In the genomic region with DNA sequence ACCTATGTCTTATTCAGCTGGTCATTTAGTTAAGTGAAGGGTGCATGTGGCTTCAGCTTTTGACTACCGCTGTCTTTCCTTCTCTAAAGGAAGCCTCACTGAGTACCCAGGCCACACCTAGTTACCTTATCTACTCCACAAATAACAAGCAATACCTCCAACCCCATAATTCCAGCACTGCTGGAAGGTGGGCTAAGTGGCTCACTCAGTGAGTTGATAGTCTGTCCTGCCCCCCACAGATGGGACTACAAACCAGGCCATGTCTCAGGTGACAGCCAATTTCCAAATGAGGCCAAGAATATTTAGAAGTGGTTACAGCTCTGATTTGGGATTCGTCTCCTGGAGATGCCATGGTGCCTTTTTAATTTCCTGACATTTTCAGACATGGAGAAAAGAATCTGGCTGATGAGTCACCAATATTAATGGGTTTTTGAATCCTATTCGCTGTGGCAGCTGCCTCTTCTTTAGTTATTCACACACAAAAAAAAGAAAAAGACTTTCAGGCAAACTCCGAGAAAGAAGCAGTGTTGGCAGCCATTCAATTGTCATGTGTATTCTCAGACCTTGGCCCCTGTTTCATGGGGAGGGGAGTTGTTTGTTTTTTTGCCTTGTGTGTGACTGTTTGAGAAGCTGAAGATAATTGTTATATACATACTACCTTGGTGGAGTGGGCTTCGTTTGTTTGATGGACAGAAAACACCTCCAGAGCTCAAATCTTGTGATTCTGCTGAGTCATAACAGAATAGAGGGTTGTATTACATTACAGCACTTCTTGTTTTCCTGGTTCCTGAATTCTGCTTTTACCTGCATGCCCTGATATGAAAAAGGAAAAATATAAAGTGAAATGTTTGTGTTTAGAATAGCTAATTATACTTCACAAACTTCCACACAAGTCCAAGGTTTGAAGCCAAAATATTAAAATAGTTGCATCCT, we compare ENCODE assay signal across 10 cellular contexts.
DNase-seq lines count a peak whose midpoint lies in the region; TF ChIP-seq lines count a peak whose summit lies in the region.
"Had no signal": no experiment of that assay in that cellular context is flagged by ENCODE, and none has a peak within 500 bp of the region (broad histone marks: within the 10 kb centered on the region; RNA-seq: fewer than 3 reads in every experiment).

No MANE protein-coding gene starts in this region.

- no peak overlapping the region for H3K4me3 ChIP-seq in fibroblast of mammary gland (ENCODE audit: control insufficient read depth, low read depth, low read length)

- peaks cover 1 to 5% (median 2%) of the 10 kb centered on the region in 3 donors for H3K27me3 Mint-ChIP-seq in immature natural killer cell (ENCODE audit: low read depth in 3 of 3)

- DNase-seq in NCI-H510A treated with DMSO at 0.1 percent for 48 hours (lab: John Stamatoyannopoulos, UW) (peak; percentile 75), NCI-H510A (lab: John Stamatoyannopoulos, UW) (no peak), NCI-H748 treated with DMSO at 0.1 percent for 48 hours (lab: John Stamatoyannopoulos, UW) (peak; percentile 96), fibroblast of mammary gland (ENCODE audit: low read depth) (peak; percentile 54), renal cortical epithelial cell (ENCODE audit: low read depth) (peak; percentile 69), retina (no peak), HUDEP-2 (lab: John Stamatoyannopoulos, UW; ENCODE audit: unreplicated experiment in 76 of 76) (no peak), immature natural killer cell (no peak)
- DNase-seq: activated T-cell treated with anti-CD3 and anti-CD28 coated beads, Interleukin-2, amount 50 U/mL, for 72 hours; naive B cell had no signal

- TF ChIP-seq CTCF in fibroblast of mammary gland (conservative IDR thresholded peaks at IDR 0.05; ENCODE audit: control insufficient read depth, insufficient read depth, low read depth, low read length): no peak

- H3K4me3 Mint-ChIP-seq in immature natural killer cell: no peak overlapping the region
- H3K4me3 Mint-ChIP-seq: activated T-cell treated with anti-CD3 and anti-CD28 coated beads, Interleukin-2, amount 50 U/mL, for 72 hours; naive B cell had no signal

- no peaks in the 10 kb centered on the region for H3K36me3 Mint-ChIP-seq in immature natural killer cell
- H3K36me3 Mint-ChIP-seq: naive B cell had no signal

- peaks cover 0 to 3% (median 0%) of the 10 kb centered on the region in 6 donors for H3K9me3 Mint-ChIP-seq in immature natural killer cell

- H3K27ac Mint-ChIP-seq in immature natural killer cell: no peak overlapping the region
- H3K27ac Mint-ChIP-seq: activated T-cell treated with anti-CD3 and anti-CD28 coated beads, Interleukin-2, amount 50 U/mL, for 72 hours; naive B cell had no signal

- no peaks in the 10 kb centered on the region for H3K4me1 Mint-ChIP-seq in immature natural killer cell
- H3K4me1 Mint-ChIP-seq: naive B cell had no signal

Comparison
In these comparisons a context has a peak if more than half of its experiments do, and no peak if none do; other contexts are left out.
1. DNase-seq: peak in NCI-H510A treated with DMSO at 0.1 percent for 48 hours (single experiment), NCI-H748 treated with DMSO at 0.1 percent for 48 hours (single experiment), fibroblast of mammary gland (single experiment) and renal cortical epithelial cell (single experiment); none in NCI-H510A (single experiment), retina (single experiment), HUDEP-2 (0 of 76) and immature natural killer cell (0 of 3).